In genomic region chr1:116770625-116771024, GRCh38 we compare ENCODE assay signal across 1 cellular context.
TF ChIP-seq lines count a peak whose summit lies in the region.

No MANE protein-coding gene starts in this region.

TF ChIP-seq in GM12878, 131 proteins besides CTCF, POLR2A, EP300 and RAD21 (continued from another document):
- no peak for TF ChIP-seq PKNOX1 (IDR thresholded peaks at IDR 0.05)
- TF ChIP-seq SUPT20H (IDR thresholded peaks at IDR 0.05; ENCODE audit: borderline replicate concordance, control insufficient read depth, low read depth, low read length) = no peak
- no peak for TF ChIP-seq CEBPZ (IDR thresholded peaks at IDR 0.05; ENCODE audit: low read depth, low read length)
- TF ChIP-seq ZBTB40 (IDR thresholded peaks at IDR 0.05; ENCODE audit: borderline replicate concordance) = no peak
- TF ChIP-seq FOXM1 (IDR thresholded peaks at IDR 0.05; ENCODE audit: low read depth, low read length) = no peak
- no peak for TF ChIP-seq MYC (IDR thresholded peaks at IDR 0.05; ENCODE audit: insufficient read depth, insufficient read length, insufficient replicate concordance, low read length, severe bottlenecking)
